ENCODE assay signal across 28 cellular contexts in the genomic region with DNA sequence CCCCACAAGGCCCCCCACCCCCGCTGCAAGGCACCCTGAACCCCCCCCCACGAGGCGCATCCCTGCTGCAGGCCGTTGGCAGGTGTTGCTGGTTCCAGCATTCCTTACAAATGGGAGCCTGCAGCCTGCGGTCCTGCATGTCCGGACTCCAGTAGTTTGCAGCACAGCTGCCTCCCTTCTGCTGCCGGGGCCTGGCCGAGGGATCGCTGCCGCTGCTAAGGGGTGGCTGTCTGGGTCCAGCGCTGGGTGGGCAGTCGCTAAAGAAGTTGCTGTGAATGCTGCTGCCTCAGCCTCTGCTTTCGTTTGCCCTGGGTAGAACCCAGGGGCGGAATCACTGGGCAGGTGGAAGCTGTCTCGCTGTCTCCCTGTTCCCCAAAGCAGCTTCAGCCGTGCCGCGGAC. TPM values are rescaled to one million over a fixed set of nuclear protein-coding genes. Genes with fewer than 3 reads are reported as not detected.
DNase-seq lines count a peak whose midpoint lies in the region; ATAC-seq and TF ChIP-seq lines count a peak whose summit lies in the region.
"Had no signal": no experiment of that assay in that cellular context is flagged by ENCODE, and none has a peak within 500 bp of the region (broad histone marks: within the 10 kb centered on the region; RNA-seq: fewer than 3 reads in every experiment).

No MANE protein-coding gene starts in this region.

- H3K36me3 Mint-ChIP-seq in naive thymus-derived CD4-positive, alpha-beta T cell = no peaks in the 10 kb centered on the region
- H3K36me3 Mint-ChIP-seq: mesothelial cell of epicardium had no signal

- H3K36me3 ChIP-seq in naive thymus-derived CD4-positive, alpha-beta T cell (ENCODE audit: control insufficient read depth in 2 of 3, insufficient read depth in 3 of 3, low read length in 3 of 3) = no peaks in the 10 kb centered on the region
- H3K36me3 ChIP-seq: prostate gland, tibial nerve had no signal

- intact Hi-C loops in naive thymus-derived CD4-positive, alpha-beta T cell (cut with micrococcal nuclease) = no loop called here

- TF ChIP-seq CTCF in RWPE1 (conservative IDR thresholded peaks at IDR 0.05; ENCODE audit: low read depth) = no peak

- peak overlapping the region; percentile 74; the same call in 1 of the 2 replicates for H3K27ac ChIP-seq in RWPE1
- no peak overlapping the region for H3K27ac ChIP-seq in naive thymus-derived CD4-positive, alpha-beta T cell (ENCODE audit: low read depth, low read length)
- H3K27ac ChIP-seq: prostate gland, SK-N-MC, tibial nerve had no signal

- H3K27ac Mint-ChIP-seq in naive thymus-derived CD4-positive, alpha-beta T cell = no peak overlapping the region
- H3K27ac Mint-ChIP-seq: CD4-positive, alpha-beta T cell; effector memory CD8-positive, alpha-beta T cell; mesothelial cell of epicardium; T-helper 17 cell had no signal

- H3K4me3 Mint-ChIP-seq in naive thymus-derived CD4-positive, alpha-beta T cell = no peak overlapping the region
- H3K4me3 Mint-ChIP-seq: CD4-positive, alpha-beta T cell; effector memory CD8-positive, alpha-beta T cell; mesothelial cell of epicardium; T-helper 17 cell had no signal

- no peaks in the 10 kb centered on the region for H3K9me3 ChIP-seq in naive thymus-derived CD4-positive, alpha-beta T cell (ENCODE audit: control insufficient read depth in 2 of 3, low read length in 3 of 3)
- H3K9me3 ChIP-seq: prostate gland, tibial nerve had no signal

- no peak overlapping the region for H3K4me3 ChIP-seq in naive thymus-derived CD4-positive, alpha-beta T cell (ENCODE audit: low read length)
- H3K4me3 ChIP-seq: GM12878, prostate gland, SK-N-MC, tibial nerve had no signal

- H3K9me3 Mint-ChIP-seq in naive thymus-derived CD4-positive, alpha-beta T cell = peaks cover 0 to 3% (median 0%) of the 10 kb centered on the region in 11 donors
- H3K9me3 Mint-ChIP-seq: CD4-positive, alpha-beta T cell; effector memory CD8-positive, alpha-beta T cell; mesothelial cell of epicardium had no signal

- DNase-seq in NCI-H2107 treated with DMSO at 0.1 percent for 48 hours (lab: John Stamatoyannopoulos, UW; ENCODE audit: unreplicated experiment) (peak; percentile 26), NCI-H2107 (lab: John Stamatoyannopoulos, UW) (no peak), COLO668 (lab: John Stamatoyannopoulos, UW; ENCODE audit: unreplicated experiment) (peak; percentile 29), RWPE1 (ENCODE audit: low spot score) (no peak), left kidney (ENCODE audit: low read depth, low spot score) (peak; percentile 47), NOMO-1 (lab: John Stamatoyannopoulos, UW; ENCODE audit: unreplicated experiment in 2 of 2) (no peak)
- DNase-seq in naive thymus-derived CD4-positive, alpha-beta T cell = no peak
- DNase-seq: activated CD4-positive, alpha-beta T cell treated with anti-CD3 and anti-CD28 coated beads, Interleukin-2, amount 50 U/mL, for 48 hours; activated gamma-delta T cell treated with Interleukin-2 at 50 U/mL for 16 hours; activated T-cell treated with anti-CD3 and anti-CD28 coated beads, Interleukin-2, amount 50 U/mL, for 48 hours; AML-193; caudate nucleus; effector memory CD8-positive, alpha-beta T cell; erythroblast; KBM-7; nucleus accumbens; stimulated activated CD4-positive, alpha-beta T cell treated with anti-CD3 and anti-CD28 coated beads, Interleukin-4, amount 100 ng/mL, for 4 hours; T-helper 17 cell had no signal

- POLR2A ChIA-PET in RWPE1 (lab: Yijun Ruan, JAX; ENCODE audit: low non-redundant PET) = no interaction called here
- POLR2A ChIA-PET in naive thymus-derived CD4-positive, alpha-beta T cell (lab: Charles Lee) = no interaction called here

- H3K27me3 Mint-ChIP-seq in naive thymus-derived CD4-positive, alpha-beta T cell = peaks cover 20 to 24% (median 21%) of the 10 kb centered on the region in 5 donors

- H3K4me1 Mint-ChIP-seq in naive thymus-derived CD4-positive, alpha-beta T cell = peaks cover 5 to 13% (median 7%) of the 10 kb centered on the region in 7 donors

- CTCF ChIA-PET in RWPE1 (lab: Yijun Ruan, JAX) = interaction anchor here (0.5 to 1.2 kb wide), 3 partner anchors 13 to 584 kb away, joined by 3 to 4 read pairs (median 3); no protein-coding TSS in a partner anchor
- CTCF ChIA-PET in naive thymus-derived CD4-positive, alpha-beta T cell (lab: Charles Lee) = no interaction called here

- no peak for ATAC-seq in naive thymus-derived CD4-positive, alpha-beta T cell
- ATAC-seq in GM18861 (IDR thresholded peaks at IDR 0.05; ENCODE audit: unreplicated experiment) = no peak
- ATAC-seq: activated CD4-positive, CD25-positive, alpha-beta regulatory T cell treated with anti-CD3 and anti-CD28 coated beads, Interleukin-2, amount 50 U/mL, for 24 hours; effector memory CD8-positive, alpha-beta T cell; GM12878; T-helper 17 cell had no signal

- no peaks in the 10 kb centered on the region for H3K27me3 ChIP-seq in naive thymus-derived CD4-positive, alpha-beta T cell (ENCODE audit: control insufficient read depth in 2 of 2, insufficient read depth in 2 of 2, low read length in 2 of 2)

- H3K4me1 ChIP-seq in naive thymus-derived CD4-positive, alpha-beta T cell (ENCODE audit: control insufficient read depth in 2 of 2, insufficient read depth in 2 of 2, low read length in 2 of 2) = peaks cover 0 to 5% of the 10 kb centered on the region in 2 donors

RNA-seq across cellular contexts. Expression of gene UTS2R, which starts 11.8 kb away (rescaled TPM):
- not detected for total RNA-seq in naive thymus-derived CD4-positive, alpha-beta T cell
- polyA plus RNA-seq in naive thymus-derived CD4-positive, alpha-beta T cell = not detected
- total RNA-seq: CD4-positive, alpha-beta T cell; liver; M059J; prostate gland; T-helper 17 cell had no signal
- polyA plus RNA-seq: liver had no signal

RNA-seq across cellular contexts. Expression of gene TEX19, which starts 24.4 kb away (rescaled TPM):
- not detected for total RNA-seq in naive thymus-derived CD4-positive, alpha-beta T cell
- not detected for polyA plus RNA-seq in naive thymus-derived CD4-positive, alpha-beta T cell
- total RNA-seq: CD4-positive, alpha-beta T cell; T-helper 17 cell; tibial nerve had no signal
- polyA plus RNA-seq: liver had no signal

RNA-seq across cellular contexts. Expression of gene HEXD, which starts 34.7 kb away (rescaled TPM):
- total RNA-seq in naive thymus-derived CD4-positive, alpha-beta T cell = 100 to 1,000 TPM in 2 of 5 experiments, 10 to 100 TPM in 3; 62.7 to 153 (median 66.9) TPM
- polyA plus RNA-seq in naive thymus-derived CD4-positive, alpha-beta T cell = 10 to 100 TPM; 12.5 to 18.1 TPM

RNA-seq across cellular contexts. Expression of gene OGFOD3, which starts 35.0 kb away (rescaled TPM):
- total RNA-seq in naive thymus-derived CD4-positive, alpha-beta T cell = 10 to 100 TPM; 21.9 to 34.6 (median 32.3) TPM
- polyA plus RNA-seq in naive thymus-derived CD4-positive, alpha-beta T cell = 10 to 100 TPM; 29.7 to 42.1 TPM

RNA-seq across cellular contexts. Expression of gene SECTM1, which starts 49.8 kb away (rescaled TPM):
- total RNA-seq in naive thymus-derived CD4-positive, alpha-beta T cell = 10 to 100 TPM in 2 of 5 experiments, 1 to 10 TPM in 3; 2.3 to 32.4 (median 5.1) TPM
- 1 to 10 TPM; 1.5 to 3.2 TPM for polyA plus RNA-seq in naive thymus-derived CD4-positive, alpha-beta T cell
- total RNA-seq: GM12878 had no signal

Comparison
In these comparisons a context has a peak if more than half of its experiments do, and no peak if none do; other contexts are left out.
1. DNase-seq: peak in NCI-H2107 treated with DMSO at 0.1 percent for 48 hours (single experiment), COLO668 (single experiment) and left kidney (single experiment); none in NCI-H2107 (single experiment), RWPE1 (single experiment), naive thymus-derived CD4-positive, alpha-beta T cell (0 of 9) and NOMO-1 (0 of 2).